ENCODE assay signal across 1 cellular context in genomic region chr20:46354207-46354555, GRCh38.
TF ChIP-seq lines count a peak whose summit lies in the region.

No MANE protein-coding gene starts in this region.

TF ChIP-seq in HCT116, 20 proteins besides CTCF, POLR2A, EP300 and RAD21 (continued from another document):
- no peak for TF ChIP-seq REST (IDR thresholded peaks at IDR 0.05; ENCODE audit: low read depth)
- TF ChIP-seq JUND (IDR thresholded peaks at IDR 0.05): no peak
- TF ChIP-seq EZH2 (IDR thresholded peaks at IDR 0.05): no peak
- no peak for TF ChIP-seq CEBPB (IDR thresholded peaks at IDR 0.05; ENCODE audit: low read depth)
- TF ChIP-seq POLR2AphosphoS5 (IDR thresholded peaks at IDR 0.05; ENCODE audit: low read depth, low read length): no peak
- TF ChIP-seq MAX (IDR thresholded peaks at IDR 0.05): no peak
- TF ChIP-seq ELF1 (IDR thresholded peaks at IDR 0.05; ENCODE audit: borderline replicate concordance, low read depth): no peak
- TF ChIP-seq SP1 (IDR thresholded peaks at IDR 0.05; ENCODE audit: low read depth): no peak
- TF ChIP-seq SIN3A (IDR thresholded peaks at IDR 0.05; ENCODE audit: low read depth): no peak
TF ChIP-seq in HCT116: peak in this region for 0.
